ENCODE assay signal across 8 cellular contexts in the genomic region with DNA sequence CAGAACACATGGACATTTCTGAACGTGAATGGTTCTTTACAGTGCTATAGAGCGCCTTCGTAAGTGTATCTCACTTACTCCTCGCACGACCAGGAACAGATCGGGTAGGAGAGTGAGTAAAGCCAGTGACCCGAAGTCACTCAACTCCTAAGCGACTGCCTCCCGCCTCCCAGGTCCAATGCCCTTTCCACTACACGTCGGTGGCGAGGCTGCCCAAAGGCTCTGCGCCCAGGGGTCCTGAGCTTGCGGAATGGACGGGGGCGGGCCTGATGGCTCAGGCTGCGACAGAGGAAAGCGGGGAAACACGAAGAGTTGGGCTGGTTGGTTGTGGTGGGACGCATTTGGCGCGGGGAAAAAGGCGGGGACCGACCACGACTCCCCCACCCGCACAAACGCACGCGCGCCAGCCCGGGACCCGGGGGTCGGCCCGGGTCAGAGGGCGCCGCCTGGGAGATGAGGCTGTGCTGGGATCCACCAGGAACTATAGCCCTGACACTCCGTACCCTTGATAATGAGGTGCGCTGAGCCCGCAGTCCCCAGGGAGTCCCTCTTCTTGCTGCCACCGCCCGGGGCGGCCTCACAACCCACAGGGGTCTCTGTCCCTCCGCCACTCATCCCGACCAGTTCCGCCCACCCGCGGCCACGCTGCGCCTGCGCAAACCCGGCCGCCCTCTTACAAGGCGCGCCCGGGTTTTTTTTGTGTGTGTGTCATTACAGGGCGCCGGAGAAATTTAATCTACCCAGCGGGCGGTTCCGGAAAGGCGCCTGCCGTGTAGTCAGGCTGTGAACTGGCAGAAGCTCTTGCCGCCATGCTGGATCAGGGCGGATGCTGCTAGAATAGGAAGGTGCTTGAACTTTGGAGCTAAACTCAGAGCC. TPM values are rescaled to one million over a fixed set of nuclear protein-coding genes. Genes with fewer than 3 reads are reported as not detected.
DNase-seq lines count a peak whose midpoint lies in the region; TF ChIP-seq lines count a peak whose summit lies in the region.

A gene with protein sequence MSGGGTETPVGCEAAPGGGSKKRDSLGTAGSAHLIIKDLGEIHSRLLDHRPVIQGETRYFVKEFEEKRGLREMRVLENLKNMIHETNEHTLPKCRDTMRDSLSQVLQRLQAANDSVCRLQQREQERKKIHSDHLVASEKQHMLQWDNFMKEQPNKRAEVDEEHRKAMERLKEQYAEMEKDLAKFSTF (minus strand): TSS at position 628 of the 876 bp plus-strand sequence. CDS start 13 bp downstream, at position 615.

- no peaks in the 10 kb centered on the region for H3K9me3 ChIP-seq in SK-N-MC (ENCODE audit: low read depth, low read length)

- H3K9ac ChIP-seq in SK-N-MC (ENCODE audit: insufficient read length) = peak within 1 kb of the TSS; percentile 83

- peak; percentile 80 for TF ChIP-seq POLR2A in NB4 (IDR thresholded peaks at IDR 0.05; ENCODE audit: extremely low read depth, insufficient read length)

- peak within 1 kb of the TSS; percentile 93 for H3K4me3 Mint-ChIP-seq in HFFc6
- H3K4me3 Mint-ChIP-seq in activated naive CD4-positive, alpha-beta T cell treated with anti-CD3 and anti-CD28 coated beads, Interleukin-2, amount 10 ng/mL, durations not matched to agents 7 days and 5 days = peak within 1 kb of the TSS; percentile 92

- peak within 1 kb of the TSS; percentile 92 for H3K27ac Mint-ChIP-seq in HFFc6
- H3K27ac Mint-ChIP-seq in activated naive CD4-positive, alpha-beta T cell treated with anti-CD3 and anti-CD28 coated beads, Interleukin-2, amount 10 ng/mL, durations not matched to agents 7 days and 5 days = peak within 1 kb of the TSS; percentile 89

- no peaks in the 10 kb centered on the region for H3K9me3 Mint-ChIP-seq in HFFc6
- no peaks in the 10 kb centered on the region for H3K9me3 Mint-ChIP-seq in activated naive CD4-positive, alpha-beta T cell treated with anti-CD3 and anti-CD28 coated beads, Interleukin-2, amount 10 ng/mL, durations not matched to agents 7 days and 5 days

- peaks cover 21% of the 10 kb centered on the region for H3K36me3 ChIP-seq in SK-N-MC (ENCODE audit: insufficient read depth, low read length)

- CTCF ChIA-PET in activated naive CD4-positive, alpha-beta T cell treated with anti-CD3 and anti-CD28 coated beads, Interleukin-2, amount 10 ng/mL, durations not matched to agents 7 days and 5 days (lab: Charles Lee) = interaction anchor here (0.6 to 2.4 kb wide), 5 partner anchors 38 to 341 kb away, joined by 3 to 5 read pairs (median 4); a partner anchor contains a TSS

- TF ChIP-seq CTCF in HFFc6 (IDR thresholded peaks at IDR 0.05) = peak; percentile 40
- no peak for TF ChIP-seq CTCF in NB4 (IDR thresholded peaks at IDR 0.05; ENCODE audit: low read depth, low read length)

- peak within 1 kb of the TSS; percentile 85 for H3K4me3 ChIP-seq in NB4 (ENCODE audit: low read depth, low read length)
- peak within 1 kb of the TSS; percentile 92 for H3K4me3 ChIP-seq in SK-N-MC

- DNase-seq in GM04504 (ENCODE audit: low read depth) (peak; percentile 93), HFFc6 (peak; percentile 93), NB4 (ENCODE audit: low read depth) (peak; percentile 99), SK-N-MC (ENCODE audit: low read depth, low spot score) (peak; percentile 92), germinal center (ENCODE audit: low spot score) (peak; percentile 90), non-pigmented ciliary epithelial cell (ENCODE audit: low read depth) (peak; percentile 90), superior temporal gyrus (ENCODE audit: extremely low spot score) (peak; percentile 97)
- DNase-seq in activated naive CD4-positive, alpha-beta T cell treated with anti-CD3 and anti-CD28 coated beads, Interleukin-2, amount 10 ng/mL, durations not matched to agents 7 days and 5 days = peak; percentile 98

- peak within 1 kb of the TSS; percentile 93 for H3K27ac ChIP-seq in SK-N-MC

- peaks cover 28% of the 10 kb centered on the region for H3K4me1 Mint-ChIP-seq in HFFc6 (ENCODE audit: low read depth)
- H3K4me1 Mint-ChIP-seq in activated naive CD4-positive, alpha-beta T cell treated with anti-CD3 and anti-CD28 coated beads, Interleukin-2, amount 10 ng/mL, durations not matched to agents 7 days and 5 days = peaks cover 35% of the 10 kb centered on the region

- H3K36me3 Mint-ChIP-seq in HFFc6 (ENCODE audit: low read depth) = no peaks in the 10 kb centered on the region
- H3K36me3 Mint-ChIP-seq in activated naive CD4-positive, alpha-beta T cell treated with anti-CD3 and anti-CD28 coated beads, Interleukin-2, amount 10 ng/mL, durations not matched to agents 7 days and 5 days = peaks cover 13% of the 10 kb centered on the region

- no peaks in the 10 kb centered on the region for H3K27me3 Mint-ChIP-seq in HFFc6 (ENCODE audit: insufficient read depth)
- H3K27me3 Mint-ChIP-seq in activated naive CD4-positive, alpha-beta T cell treated with anti-CD3 and anti-CD28 coated beads, Interleukin-2, amount 10 ng/mL, durations not matched to agents 7 days and 5 days = peaks cover 4% of the 10 kb centered on the region

RNA-seq across cellular contexts. Expression of the gene that starts here (rescaled TPM):
- 10 to 100 TPM in 3 of 6 experiments, 1 to 10 TPM in 3; 8.4 to 13.4 (median 9.5) TPM for total RNA-seq in HFFc6 (2021; fragmentation: NEBNext Ultra II Directional; extraction: Animal tissue kit (Norgen Biotek cat#: 25700))

Comparison
In these comparisons a context has a peak if more than half of its experiments do, and no peak if none do; other contexts are left out.
1. Peak in every context shown above with its lines: DNase-seq, H3K4me3 ChIP-seq and H3K27ac ChIP-seq.